In genomic region chr6:53956804-53957203, GRCh38 we compare ENCODE assay signal across 8 cellular contexts.
"Had no signal": no experiment of that assay in that cellular context is flagged by ENCODE, and none has a peak within 500 bp of the region (broad histone marks: within the 10 kb centered on the region; RNA-seq: fewer than 3 reads in every experiment).

No MANE protein-coding gene starts in this region.

- H3K4me2 ChIP-seq: KMS-11, SK-N-SH had no signal

- FAIRE-seq: K562 had no signal

- H3K9me3 ChIP-seq: SK-N-SH had no signal

- H3K9ac ChIP-seq: KMS-11, SK-N-SH had no signal

- DNase-seq: MV-4-11; NCI-H187 treated with DMSO at 0.1 percent for 48 hours; NK-92 treated with Interleukin-12 subunit alpha and Interleukin-12 subunit beta, amount 100 ng/mL, for 24 hours; SK-N-SH; T-cell had no signal

- H3K4me3 ChIP-seq: K562 had no signal

- H3K27ac ChIP-seq: KMS-11, RWPE1 had no signal
